Comparison of ENCODE assay signal across 13 cellular contexts in genomic region chr3:135012101-135012500, GRCh38.
DNase-seq lines count a peak whose midpoint lies in the region; ATAC-seq and TF ChIP-seq lines count a peak whose summit lies in the region.
"Had no signal": no experiment of that assay in that cellular context is flagged by ENCODE, and none has a peak within 500 bp of the region (broad histone marks: within the 10 kb centered on the region; RNA-seq: fewer than 3 reads in every experiment).

No MANE protein-coding gene starts in this region.

- H3K36me3 ChIP-seq in prostate gland: no peaks in the 10 kb centered on the region
- H3K36me3 ChIP-seq: HAP-1 had no signal

- ATAC-seq in left lobe of liver: peak; percentile 19
- no peak for ATAC-seq in activated CD4-positive, CD25-positive, alpha-beta regulatory T cell treated with anti-CD3 and anti-CD28 coated beads, Interleukin-2, amount 50 U/mL, for 24 hours
- ATAC-seq: CD8-positive, alpha-beta T cell; GM23338; HepG2 had no signal

- H3K27me3 ChIP-seq in prostate gland (replicated peaks; ENCODE audit: insufficient read depth): no peaks in the 10 kb centered on the region

- H3K4me3 ChIP-seq in prostate gland: no peak overlapping the region
- H3K4me3 ChIP-seq: GM23338, HAP-1 had no signal

- no peaks in the 10 kb centered on the region for H3K4me1 ChIP-seq in prostate gland (replicated peaks)
- H3K4me1 ChIP-seq: HAP-1 had no signal

- 81% methylated on average over 3 of the region's 3 CpGs for WGBS in prostate gland

- no peak for TF ChIP-seq POLR2A in prostate gland (IDR thresholded peaks at IDR 0.05)

- DNase-seq in Ammon's horn (ENCODE audit: low spot score): peak; percentile 70
- peak; percentile 65 for DNase-seq in cerebellar cortex (ENCODE audit: low spot score)
- no peak for DNase-seq in left lobe of liver (ENCODE audit: low spot score)
- peak; percentile 10 for DNase-seq in prostate gland (ENCODE audit: low spot score)
- no peak for DNase-seq in AML-193 (lab: John Stamatoyannopoulos, UW)
- DNase-seq in germinal center (ENCODE audit: low spot score): no peak
- DNase-seq: CD8-positive, alpha-beta T cell; COR-L47; DMS79 had no signal

- intact Hi-C loops in prostate gland (cut with DNase I): no loop called here

- H3K27ac ChIP-seq in prostate gland: no peak overlapping the region

- no peaks in the 10 kb centered on the region for H3K9me3 ChIP-seq in prostate gland
- H3K9me3 ChIP-seq: HAP-1 had no signal

- no peak for TF ChIP-seq CTCF in prostate gland (IDR thresholded peaks at IDR 0.05)

Comparison
In these comparisons a context has a peak if more than half of its experiments do, and no peak if none do; other contexts are left out.
1. DNase-seq: peak in Ammon's horn (single experiment), cerebellar cortex (single experiment) and prostate gland (single experiment); none in left lobe of liver (single experiment), AML-193 (0 of 2) and germinal center (single experiment).